27 cellular contexts compared by ENCODE assay signal in genomic region chr6:27748662-27749061, GRCh38.
"Had no signal": no experiment of that assay in that cellular context is flagged by ENCODE, and none has a peak within 500 bp of the region (broad histone marks: within the 10 kb centered on the region; RNA-seq: fewer than 3 reads in every experiment).

No MANE protein-coding gene starts in this region.

- H3K27ac Mint-ChIP-seq: mesothelial cell of epicardium; natural killer cell; nephron progenitor cell; neural progenitor cell; stimulated activated naive B cell treated with anti-CD40 and anti-IgM and Interleukin-4, amounts not matched to agents 10 μg/mL and 1 μg/mL and 100 μg/mL, for 72 hours had no signal

- H3K4me3 ChIP-seq: left ventricle myocardium inferior, lung, neural progenitor cell, right atrium auricular region, skin epidermis, stomach, testis, thyroid gland, transverse colon, upper lobe of left lung, vagina had no signal

- H3K4me2 ChIP-seq: neural progenitor cell had no signal

- H3K36me3 Mint-ChIP-seq: mesothelial cell of epicardium, naive B cell, neural progenitor cell had no signal

- H3K27ac ChIP-seq: left ventricle myocardium inferior, neural progenitor cell, neutrophil, parathyroid adenoma, right atrium auricular region, skin epidermis, stomach, testis, thyroid gland, transverse colon, upper lobe of left lung, vagina had no signal

- H3K27me3 ChIP-seq: right atrium auricular region, testis, upper lobe of left lung, vagina had no signal

- H3K4me1 ChIP-seq: parathyroid adenoma, right atrium auricular region, thyroid gland had no signal

- H3K36me3 ChIP-seq: left ventricle myocardium inferior, neural progenitor cell, neutrophil, right atrium auricular region, stomach, thyroid gland, transverse colon, upper lobe of left lung, vagina had no signal

- H3K9ac ChIP-seq: neural progenitor cell, parathyroid adenoma had no signal

- H3K9me3 Mint-ChIP-seq: mesothelial cell of epicardium; natural killer cell; nephron progenitor cell; stimulated activated naive B cell treated with anti-CD40 and anti-IgM and Interleukin-4, amounts not matched to agents 10 μg/mL and 1 μg/mL and 100 μg/mL, for 72 hours had no signal

- ATAC-seq: natural killer cell; sciatic nerve; stimulated activated naive B cell treated with anti-CD40 and anti-IgM and Interleukin-4, amounts not matched to agents 10 μg/mL and 1 μg/mL and 100 μg/mL, for 72 hours; stimulated activated naive CD8-positive, alpha-beta T cell treated with anti-CD3 and anti-CD28 coated beads, Interleukin-15, Interleukin-2, amounts not matched to agents 100 U/mL and 50 U/mL, for 24 hours had no signal

- H2AFZ ChIP-seq: neural progenitor cell, parathyroid adenoma had no signal

- H3K4me3 Mint-ChIP-seq: mesothelial cell of epicardium; natural killer cell; nephron progenitor cell; neural progenitor cell; stimulated activated naive B cell treated with anti-CD40 and anti-IgM and Interleukin-4, amounts not matched to agents 10 μg/mL and 1 μg/mL and 100 μg/mL, for 72 hours had no signal

- DNase-seq: islet precursor cell; left ventricle myocardium inferior; mesendoderm; naive B cell; natural killer cell; nephron progenitor cell; occipital lobe; stimulated activated CD4-positive, alpha-beta T cell treated with anti-CD3 and anti-CD28 coated beads, Interleukin-12 subunit alpha, Interleukin-12 subunit beta, amount 100 ng/mL, for 4 hours; stimulated activated CD4-positive, alpha-beta T cell treated with anti-CD3 and anti-CD28 coated beads, Interleukin-15, amount 100 ng/mL, for 24 hours; stimulated activated CD4-positive, alpha-beta T cell treated with anti-CD3 and anti-CD28 coated beads, Interleukin-2, amount 100 ng/mL, for 24 hours; stimulated activated CD4-positive, alpha-beta T cell treated with anti-CD3 and anti-CD28 coated beads, Interleukin-4, amount 100 ng/mL, for 1 hour; stimulated activated naive B cell treated with anti-CD40 and anti-IgM and Interleukin-4, amounts not matched to agents 10 μg/mL and 1 μg/mL and 100 μg/mL, for 72 hours; stimulated activated naive CD8-positive, alpha-beta T cell treated with anti-CD3 and anti-CD28 coated beads, Interleukin-15, Interleukin-2, amounts not matched to agents 100 U/mL and 50 U/mL, for 24 hours; stomach; testis; thyroid gland; transverse colon; upper lobe of left lung had no signal

- H3K79me2 ChIP-seq: parathyroid adenoma had no signal

- H3K9me3 ChIP-seq: left ventricle myocardium inferior, neutrophil, right atrium auricular region, stomach, testis, thyroid gland, transverse colon, upper lobe of left lung, vagina had no signal
